Comparison of ENCODE assay signal across 18 cellular contexts in the genomic region with DNA sequence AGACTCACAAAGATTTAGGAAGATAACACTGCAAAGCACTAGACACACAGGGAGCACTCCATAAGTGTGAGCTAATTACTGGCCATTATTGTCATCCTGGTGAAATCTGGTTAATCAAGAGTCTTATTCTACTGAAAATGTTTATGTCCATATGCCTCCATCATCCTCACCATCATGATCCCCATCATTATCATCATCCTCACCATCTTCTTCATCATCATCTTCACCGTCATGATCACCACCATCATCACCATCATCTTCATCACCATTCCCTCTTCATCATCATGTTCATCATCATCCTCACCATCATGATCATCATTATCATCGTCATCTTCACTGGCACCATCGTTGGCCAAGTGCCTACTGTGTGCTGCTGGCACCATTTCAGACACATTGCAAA.
DNase-seq lines count a peak whose midpoint lies in the region; ATAC-seq and TF ChIP-seq lines count a peak whose summit lies in the region.
"Had no signal": no experiment of that assay in that cellular context is flagged by ENCODE, and none has a peak within 500 bp of the region (broad histone marks: within the 10 kb centered on the region; RNA-seq: fewer than 3 reads in every experiment).

No MANE protein-coding gene starts in this region.

- no peak for TF ChIP-seq CTCF in HEK293 (tag by site-specific recombination; IDR thresholded peaks at IDR 0.05)

- H3K36me3 ChIP-seq in HEK293 (ENCODE audit: control insufficient read depth in 2 of 2, insufficient read depth in 1 of 2, low read length in 2 of 2) = no peaks in the 10 kb centered on the region
- no peaks in the 10 kb centered on the region for H3K36me3 ChIP-seq in naive thymus-derived CD4-positive, alpha-beta T cell (ENCODE audit: control insufficient read depth in 2 of 3, insufficient read depth in 3 of 3, low read length in 3 of 3)

- H3K27ac Mint-ChIP-seq in activated naive CD4-positive, alpha-beta T cell treated with anti-CD3 and anti-CD28 coated beads for 36 hours = peak overlapping the region; percentile 63
- peak overlapping the region; percentile 73 for H3K27ac Mint-ChIP-seq in activated CD8-positive, alpha-beta T cell treated with anti-CD3 and anti-CD28 coated beads, Interleukin-2, amount 10 ng/mL, durations not matched to agents 7 days and 5 days
- peak overlapping the region in 7 of 9 donors; percentile 21 to 95 (median 76) for H3K27ac Mint-ChIP-seq in naive thymus-derived CD4-positive, alpha-beta T cell
- H3K27ac Mint-ChIP-seq: CD14-positive monocyte, HFFc6 had no signal

- no peak for ATAC-seq in activated CD8-positive, alpha-beta T cell treated with anti-CD3 and anti-CD28 coated beads, Interleukin-2, amount 10 ng/mL, durations not matched to agents 7 days and 5 days
- no peak for ATAC-seq in naive thymus-derived CD4-positive, alpha-beta T cell

- H3K4me3 ChIP-seq in HEK293 (ENCODE audit: low read depth, low read length) = no peak overlapping the region
- H3K4me3 ChIP-seq in naive thymus-derived CD4-positive, alpha-beta T cell (ENCODE audit: low read length) = no peak overlapping the region

- H3K4me3 Mint-ChIP-seq in activated naive CD4-positive, alpha-beta T cell treated with anti-CD3 and anti-CD28 coated beads for 36 hours = no peak overlapping the region
- H3K4me3 Mint-ChIP-seq in activated CD8-positive, alpha-beta T cell treated with anti-CD3 and anti-CD28 coated beads, Interleukin-2, amount 10 ng/mL, durations not matched to agents 7 days and 5 days = no peak overlapping the region
- peak overlapping the region in 7 of 10 donors; percentile 0 to 78 (median 28) for H3K4me3 Mint-ChIP-seq in naive thymus-derived CD4-positive, alpha-beta T cell
- H3K4me3 Mint-ChIP-seq: CD14-positive monocyte, HFFc6 had no signal

- no peaks in the 10 kb centered on the region for H3K27me3 ChIP-seq in naive thymus-derived CD4-positive, alpha-beta T cell (ENCODE audit: control insufficient read depth in 2 of 2, insufficient read depth in 2 of 2, low read length in 2 of 2)

- DNase-seq in activated naive CD4-positive, alpha-beta T cell treated with anti-CD3 and anti-CD28 coated beads for 36 hours = no peak
- DNase-seq in activated naive CD4-positive, alpha-beta T cell treated with anti-CD3 and anti-CD28 coated beads, Interleukin-2, amount 50 U/mL, for 16 hours = no peak
- no peak for DNase-seq in activated CD8-positive, alpha-beta T cell treated with anti-CD3 and anti-CD28 coated beads, Interleukin-2, amount 10 ng/mL, durations not matched to agents 7 days and 5 days
- no peak for DNase-seq in naive thymus-derived CD4-positive, alpha-beta T cell
- no peak for DNase-seq in NCI-H446 treated with DMSO at 0.1 percent for 48 hours (lab: John Stamatoyannopoulos, UW)
- no peak for DNase-seq in kidney glomerular epithelial cell (lab: John Stamatoyannopoulos, UW)
- DNase-seq in globus pallidus (ENCODE audit: low spot score) = no peak
- DNase-seq: ACHN, AML-193, Calu3, DMS53, HFFc6, NCI-H1092 treated with DMSO at 0.1 percent for 48 hours, NCI-H2081 treated with DMSO at 0.1 percent for 48 hours, NCI-H524 had no signal

- no peak overlapping the region for H3K27ac ChIP-seq in HEK293 (ENCODE audit: extremely low read depth, low read depth, low read length)
- H3K27ac ChIP-seq in naive thymus-derived CD4-positive, alpha-beta T cell (ENCODE audit: low read depth, low read length) = no peak overlapping the region
- H3K27ac ChIP-seq: KMS-11 had no signal

- H3K36me3 Mint-ChIP-seq in activated naive CD4-positive, alpha-beta T cell treated with anti-CD3 and anti-CD28 coated beads for 36 hours (ENCODE audit: low read depth) = peaks cover 2% of the 10 kb centered on the region
- peaks cover 44% of the 10 kb centered on the region for H3K36me3 Mint-ChIP-seq in activated CD8-positive, alpha-beta T cell treated with anti-CD3 and anti-CD28 coated beads, Interleukin-2, amount 10 ng/mL, durations not matched to agents 7 days and 5 days (ENCODE audit: low read depth)
- peaks cover 0 to 40% (median 10%) of the 10 kb centered on the region in 5 donors for H3K36me3 Mint-ChIP-seq in naive thymus-derived CD4-positive, alpha-beta T cell
- H3K36me3 Mint-ChIP-seq: CD14-positive monocyte had no signal

- CTCF ChIA-PET in activated naive CD4-positive, alpha-beta T cell treated with anti-CD3 and anti-CD28 coated beads for 36 hours (lab: Charles Lee) = interaction anchor here (0.7 to 3.3 kb wide), 4 partner anchors 12 to 55 kb away, joined by 3 to 19 read pairs (median 4); no protein-coding TSS in a partner anchor
- CTCF ChIA-PET in HEK293 (lab: Yijun Ruan, JAX) = no interaction called here
- CTCF ChIA-PET in activated CD8-positive, alpha-beta T cell treated with anti-CD3 and anti-CD28 coated beads, Interleukin-2, amount 10 ng/mL, durations not matched to agents 7 days and 5 days (lab: Charles Lee) = interaction anchor here (1.1 to 6.8 kb wide), 6 partner anchors 13 to 54 kb away, joined by 3 to 66 read pairs (median 16); no protein-coding TSS in a partner anchor
- CTCF ChIA-PET in naive thymus-derived CD4-positive, alpha-beta T cell (lab: Charles Lee) = interaction anchor here (0.7 to 3.7 kb wide), 3 partner anchors 9 to 54 kb away, joined by 3 to 30 read pairs (median 6); no protein-coding TSS in a partner anchor

- no peaks in the 10 kb centered on the region for H3K27me3 Mint-ChIP-seq in activated naive CD4-positive, alpha-beta T cell treated with anti-CD3 and anti-CD28 coated beads for 36 hours (ENCODE audit: low read depth)
- peaks cover 2% of the 10 kb centered on the region for H3K27me3 Mint-ChIP-seq in activated CD8-positive, alpha-beta T cell treated with anti-CD3 and anti-CD28 coated beads, Interleukin-2, amount 10 ng/mL, durations not matched to agents 7 days and 5 days (ENCODE audit: low read depth)
- peaks cover 0 to 8% (median 0%) of the 10 kb centered on the region in 5 donors for H3K27me3 Mint-ChIP-seq in naive thymus-derived CD4-positive, alpha-beta T cell

- POLR2A ChIA-PET in HEK293 (lab: Yijun Ruan, JAX) = no interaction called here
- POLR2A ChIA-PET in activated CD8-positive, alpha-beta T cell treated with anti-CD3 and anti-CD28 coated beads, Interleukin-2, amount 10 ng/mL, durations not matched to agents 7 days and 5 days (lab: Charles Lee) = interaction anchor here (1.2 to 3.2 kb wide), 4 partner anchors 13 to 163 kb away, joined by 3 to 15 read pairs (median 4); no protein-coding TSS in a partner anchor
- POLR2A ChIA-PET in naive thymus-derived CD4-positive, alpha-beta T cell (lab: Charles Lee) = interaction anchor here (0.6 to 4.0 kb wide), 6 partner anchors 27 to 97 kb away, joined by 3 to 59 read pairs (median 4); no protein-coding TSS in a partner anchor

- no peaks in the 10 kb centered on the region for H3K4me1 ChIP-seq in HEK293 (ENCODE audit: control insufficient read depth, insufficient read depth, low read length)
- peaks cover 18 to 37% of the 10 kb centered on the region in 2 donors for H3K4me1 ChIP-seq in naive thymus-derived CD4-positive, alpha-beta T cell (ENCODE audit: control insufficient read depth in 2 of 2, insufficient read depth in 2 of 2, low read length in 2 of 2)

- peaks cover 48% of the 10 kb centered on the region for H3K4me1 Mint-ChIP-seq in activated naive CD4-positive, alpha-beta T cell treated with anti-CD3 and anti-CD28 coated beads for 36 hours (ENCODE audit: low read depth)
- peaks cover 67% of the 10 kb centered on the region for H3K4me1 Mint-ChIP-seq in activated CD8-positive, alpha-beta T cell treated with anti-CD3 and anti-CD28 coated beads, Interleukin-2, amount 10 ng/mL, durations not matched to agents 7 days and 5 days (ENCODE audit: low read depth)
- H3K4me1 Mint-ChIP-seq in naive thymus-derived CD4-positive, alpha-beta T cell = peaks cover 27 to 49% (median 45%) of the 10 kb centered on the region in 7 donors
- H3K4me1 Mint-ChIP-seq: CD14-positive monocyte had no signal

- intact Hi-C loops in activated naive CD4-positive, alpha-beta T cell treated with anti-CD3 and anti-CD28 coated beads for 36 hours (cut with micrococcal nuclease) = loop anchor here (1.0 to 10.0 kb wide), 3 partner anchors 28 to 715 kb away; a partner anchor contains a TSS
- intact Hi-C loops in naive thymus-derived CD4-positive, alpha-beta T cell (cut with micrococcal nuclease) = loop anchor here in 1 of 2 donors (1.0 to 2.0 kb wide), 3 partner anchors 17 to 77 kb away; a partner anchor contains a TSS

- H3K9me3 Mint-ChIP-seq in activated naive CD4-positive, alpha-beta T cell treated with anti-CD3 and anti-CD28 coated beads for 36 hours = peaks cover 15% of the 10 kb centered on the region
- peaks cover 11% of the 10 kb centered on the region for H3K9me3 Mint-ChIP-seq in activated CD8-positive, alpha-beta T cell treated with anti-CD3 and anti-CD28 coated beads, Interleukin-2, amount 10 ng/mL, durations not matched to agents 7 days and 5 days (ENCODE audit: insufficient read depth)
- H3K9me3 Mint-ChIP-seq in naive thymus-derived CD4-positive, alpha-beta T cell = peaks cover 0 to 28% (median 10%) of the 10 kb centered on the region in 11 donors

- no peaks in the 10 kb centered on the region for H3K9me3 ChIP-seq in HEK293 (ENCODE audit: control insufficient read depth, insufficient read depth, low read depth, low read length)
- H3K9me3 ChIP-seq in naive thymus-derived CD4-positive, alpha-beta T cell (ENCODE audit: control insufficient read depth in 2 of 3, low read length in 3 of 3) = no peaks in the 10 kb centered on the region

TF ChIP-seq in HEK293, 187 proteins besides CTCF, POLR2A, EP300 and RAD21:
- TF ChIP-seq, protein P1, sequence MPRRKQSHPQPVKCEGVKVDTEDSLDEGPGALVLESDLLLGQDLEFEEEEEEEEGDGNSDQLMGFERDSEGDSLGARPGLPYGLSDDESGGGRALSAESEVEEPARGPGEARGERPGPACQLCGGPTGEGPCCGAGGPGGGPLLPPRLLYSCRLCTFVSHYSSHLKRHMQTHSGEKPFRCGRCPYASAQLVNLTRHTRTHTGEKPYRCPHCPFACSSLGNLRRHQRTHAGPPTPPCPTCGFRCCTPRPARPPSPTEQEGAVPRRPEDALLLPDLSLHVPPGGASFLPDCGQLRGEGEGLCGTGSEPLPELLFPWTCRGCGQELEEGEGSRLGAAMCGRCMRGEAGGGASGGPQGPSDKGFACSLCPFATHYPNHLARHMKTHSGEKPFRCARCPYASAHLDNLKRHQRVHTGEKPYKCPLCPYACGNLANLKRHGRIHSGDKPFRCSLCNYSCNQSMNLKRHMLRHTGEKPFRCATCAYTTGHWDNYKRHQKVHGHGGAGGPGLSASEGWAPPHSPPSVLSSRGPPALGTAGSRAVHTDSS (tag by site-specific recombination; IDR thresholded peaks at IDR 0.05) = peak; percentile 89
- TF ChIP-seq, protein P2, sequence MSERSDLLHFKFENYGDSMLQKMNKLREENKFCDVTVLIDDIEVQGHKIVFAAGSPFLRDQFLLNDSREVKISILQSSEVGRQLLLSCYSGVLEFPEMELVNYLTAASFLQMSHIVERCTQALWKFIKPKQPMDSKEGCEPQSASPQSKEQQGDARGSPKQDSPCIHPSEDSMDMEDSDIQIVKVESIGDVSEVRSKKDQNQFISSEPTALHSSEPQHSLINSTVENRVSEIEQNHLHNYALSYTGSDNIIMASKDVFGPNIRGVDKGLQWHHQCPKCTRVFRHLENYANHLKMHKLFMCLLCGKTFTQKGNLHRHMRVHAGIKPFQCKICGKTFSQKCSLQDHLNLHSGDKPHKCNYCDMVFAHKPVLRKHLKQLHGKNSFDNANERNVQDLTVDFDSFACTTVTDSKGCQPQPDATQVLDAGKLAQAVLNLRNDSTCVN (tag by site-specific recombination; optimal IDR thresholded peaks at IDR 0.05) = no peak

Comparison
In these comparisons a context has a peak if more than half of its experiments do, and no peak if none do; other contexts are left out.
1. H3K4me3 Mint-ChIP-seq: peak in naive thymus-derived CD4-positive, alpha-beta T cell (7 of 10); none in activated naive CD4-positive, alpha-beta T cell treated with anti-CD3 and anti-CD28 coated beads for 36 hours (single experiment) and activated CD8-positive, alpha-beta T cell treated with anti-CD3 and anti-CD28 coated beads, Interleukin-2, amount 10 ng/mL, durations not matched to agents 7 days and 5 days (single experiment).
2. Peak in every context shown above with its lines, with median percentiles within 50 percentile points of each other: H3K27ac Mint-ChIP-seq.